8 cellular contexts compared by ENCODE assay signal in the genomic region with DNA sequence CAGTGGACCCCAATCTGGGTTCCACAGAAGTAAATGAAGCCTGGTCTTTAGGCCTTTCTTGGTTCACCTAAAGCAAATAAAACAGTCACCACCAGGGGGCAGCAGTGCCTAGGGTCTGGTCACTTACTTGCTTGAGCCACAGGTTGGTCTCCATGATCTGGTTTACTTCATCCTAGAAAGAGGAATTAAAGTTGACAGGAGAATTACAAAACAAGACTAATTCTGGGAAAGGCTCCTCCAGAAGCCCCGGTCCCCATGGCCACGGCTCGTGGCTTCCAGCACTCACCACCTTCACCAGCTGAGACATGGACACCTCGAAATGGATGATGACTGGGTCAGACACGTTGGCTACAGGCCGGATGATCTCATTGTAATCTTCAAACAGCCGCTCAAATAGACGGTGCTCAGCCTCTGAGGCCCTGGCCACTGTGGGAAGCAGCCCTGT. TPM values are rescaled to one million over a fixed set of nuclear protein-coding genes. Genes with fewer than 3 reads are reported as not detected.
DNase-seq lines count a peak whose midpoint lies in the region; ATAC-seq and TF ChIP-seq lines count a peak whose summit lies in the region.

No MANE protein-coding gene starts in this region.

- DNase-seq in NCI-H187 (lab: John Stamatoyannopoulos, UW) (peak; percentile 12 to 19), T-helper 2 cell (peak; percentile 40 to 73 (median 54)), amygdala (lab: John Stamatoyannopoulos, UW) (peak; percentile 10 to 97 (median 58)), right cardiac atrium (peak; percentile 84 to 90 (median 85)), renal cortical epithelial cell (ENCODE audit: low read depth) (peak; percentile 65)

- ATAC-seq in right cardiac atrium (peak; percentile 64 to 78), GM18909 (IDR thresholded peaks at IDR 0.05; ENCODE audit: poor library complexity, unreplicated experiment) (no peak), GM21526 (IDR thresholded peaks at IDR 0.05; ENCODE audit: low FRiP score, unreplicated experiment) (no peak)

- WGBS in right cardiac atrium, result 9% methylated on average over 8 of the region's 8 CpGs

- no peaks in the 10 kb centered on the region for H3K9me3 ChIP-seq in right cardiac atrium (ENCODE audit: control insufficient read depth, low read length)

- H3K27ac ChIP-seq in right cardiac atrium (ENCODE audit: low read length), result no peak overlapping the region

- H3K27me3 ChIP-seq in right cardiac atrium (ENCODE audit: control insufficient read depth, insufficient read depth), result no peaks in the 10 kb centered on the region

- H3K4me3 ChIP-seq in right cardiac atrium (ENCODE audit: low read length), result no peak overlapping the region

- TF ChIP-seq CTCF in GM12873 (IDR thresholded peaks at IDR 0.05; ENCODE audit: insufficient read depth, low read depth, low read length, missing control alignments), result peak; percentile 83

- H3K4me1 ChIP-seq in right cardiac atrium (ENCODE audit: control insufficient read depth, insufficient read depth, low read length), result no peaks in the 10 kb centered on the region

- intact Hi-C loops in right cardiac atrium (cut with DNase I), result loop anchor here (2.0 to 5.0 kb wide), 2 partner anchors 89 to 90 kb away; no protein-coding TSS in a partner anchor

RNA-seq across cellular contexts. Expression of a gene that starts 2.3 kb away (rescaled TPM):
- total RNA-seq in right cardiac atrium, result 1 to 10 TPM in 2 of 4 donors, under 1 TPM in 1, not detected in 1; 0.86 to 1.3 (median 1.1) TPM
- polyA plus RNA-seq in right cardiac atrium, result 0.11 TPM
- not detected in 2 replicates for total RNA-seq in renal cortical epithelial cell

RNA-seq across cellular contexts. Expression of a gene that starts 22.5 kb away (rescaled TPM):
- total RNA-seq in right cardiac atrium (not detected), renal cortical epithelial cell (0.15 TPM in 1 of 2 replicates, not detected in the other)
- not detected for polyA plus RNA-seq in right cardiac atrium

RNA-seq across cellular contexts. Expression of a gene that starts 53.2 kb away (rescaled TPM):
- total RNA-seq in right cardiac atrium (1 to 10 TPM; 2.0 to 4.0 (median 2.8) TPM), renal cortical epithelial cell (4.1 and 6.6 TPM in 2 replicates)
- 0.68 TPM for polyA plus RNA-seq in right cardiac atrium

Comparison
In these comparisons a context has a peak if more than half of its experiments do, and no peak if none do; other contexts are left out.
1. DNase-seq: peak in every context shown above with its lines; median percentile 85 in right cardiac atrium; 65 in renal cortical epithelial cell; 58 in amygdala; 54 in T-helper 2 cell; 16 in NCI-H187.
2. ATAC-seq: peak in right cardiac atrium (2 of 2); none in GM18909 (single experiment) and GM21526 (single experiment).